In the genomic region with DNA sequence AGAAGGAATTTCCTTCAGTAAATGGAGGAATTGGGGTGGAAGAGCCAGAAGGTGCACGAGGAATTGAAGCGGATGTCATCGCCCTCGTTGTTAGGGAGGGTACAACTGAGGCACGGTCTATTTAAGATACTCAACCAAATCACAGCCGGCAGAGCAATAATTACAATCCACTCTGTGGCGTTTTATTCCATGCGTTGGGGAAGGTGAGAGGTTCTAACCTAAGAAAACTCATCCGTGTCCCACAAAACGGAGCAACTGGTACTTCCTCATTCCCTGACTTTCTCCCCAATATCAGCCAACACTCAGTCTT, we compare ENCODE assay signal across 8 cellular contexts. TPM values are rescaled to one million over a fixed set of nuclear protein-coding genes. Genes with fewer than 3 reads are reported as not detected.
DNase-seq lines count a peak whose midpoint lies in the region; ATAC-seq and TF ChIP-seq lines count a peak whose summit lies in the region.

No MANE protein-coding gene starts in this region.

- H3K27me3 Mint-ChIP-seq in activated CD4-positive, alpha-beta T cell treated with anti-CD3 and anti-CD28 coated beads, Interleukin-2, amount 10 ng/mL, durations not matched to agents 24 days and 14 days, result peaks cover 44% of the 10 kb centered on the region

- H3K9me3 Mint-ChIP-seq in activated CD4-positive, alpha-beta T cell treated with anti-CD3 and anti-CD28 coated beads, Interleukin-2, amount 10 ng/mL, durations not matched to agents 24 days and 14 days, result no peaks in the 10 kb centered on the region

- H3K4me1 ChIP-seq in adipocyte (ENCODE audit: control insufficient read depth, insufficient read depth, low read length) (peaks cover 21% of the 10 kb centered on the region), left lung (peaks cover 10 to 30% of the 10 kb centered on the region in 2 donors), thoracic aorta (ENCODE audit: control insufficient read depth in 1 of 2, low read depth in 2 of 2) (peaks cover 3 to 21% of the 10 kb centered on the region in 2 donors)

- intact Hi-C loops in activated CD4-positive, alpha-beta T cell treated with anti-CD3 and anti-CD28 coated beads, Interleukin-2, amount 10 ng/mL, durations not matched to agents 24 days and 14 days (cut with micrococcal nuclease), result loop anchor here (1.0 to 10.0 kb wide), 11 partner anchors 116 to 1109 kb away; partner anchors contain the start of genes DTD1, KAT14, MGME1 and PET117
- intact Hi-C loops in left lung (cut with DNase I), result loop anchor here in 1 of 2 donors (10.0 kb wide), 1 partner anchor 142 kb away; no protein-coding TSS in a partner anchor

- peaks cover 18% of the 10 kb centered on the region for H3K36me3 ChIP-seq in adipocyte (ENCODE audit: control insufficient read depth, insufficient read depth, low read length, severe bottlenecking)
- peaks cover 0 to 13% of the 10 kb centered on the region in 2 donors for H3K36me3 ChIP-seq in left lung
- H3K36me3 ChIP-seq in thoracic aorta, result no peaks in the 10 kb centered on the region

- peaks cover 19% of the 10 kb centered on the region for H3K4me1 Mint-ChIP-seq in activated CD4-positive, alpha-beta T cell treated with anti-CD3 and anti-CD28 coated beads, Interleukin-2, amount 10 ng/mL, durations not matched to agents 24 days and 14 days

- TF ChIP-seq CTCF in left lung (IDR thresholded peaks at IDR 0.05) (no peak), thoracic aorta (IDR thresholded peaks at IDR 0.05) (no peak)

- H3K27ac Mint-ChIP-seq in activated CD4-positive, alpha-beta T cell treated with anti-CD3 and anti-CD28 coated beads, Interleukin-2, amount 10 ng/mL, durations not matched to agents 24 days and 14 days, result peak overlapping the region; percentile 74

- peaks cover 13% of the 10 kb centered on the region for H3K9me3 ChIP-seq in adipocyte (ENCODE audit: control insufficient read depth, low read length)
- no peaks in the 10 kb centered on the region for H3K9me3 ChIP-seq in left lung
- H3K9me3 ChIP-seq in thoracic aorta, result no peaks in the 10 kb centered on the region

- H3K36me3 Mint-ChIP-seq in activated CD4-positive, alpha-beta T cell treated with anti-CD3 and anti-CD28 coated beads, Interleukin-2, amount 10 ng/mL, durations not matched to agents 24 days and 14 days (ENCODE audit: low read depth), result peaks cover 9% of the 10 kb centered on the region

- H3K27me3 ChIP-seq in adipocyte (replicated peaks; ENCODE audit: control insufficient read depth, insufficient read depth, low read length), result peaks cover 30% of the 10 kb centered on the region
- no peaks in the 10 kb centered on the region for H3K27me3 ChIP-seq in left lung
- no peaks in the 10 kb centered on the region for H3K27me3 ChIP-seq in thoracic aorta (replicated peaks; ENCODE audit: insufficient read depth)

- H3K9ac ChIP-seq in adipocyte (ENCODE audit: low read length), result peak overlapping the region; percentile 87

- peak overlapping the region; percentile 90 for H3K4me3 Mint-ChIP-seq in activated CD4-positive, alpha-beta T cell treated with anti-CD3 and anti-CD28 coated beads, Interleukin-2, amount 10 ng/mL, durations not matched to agents 24 days and 14 days

- ATAC-seq in left lung (no peak), thoracic aorta (ENCODE audit: insufficient number of reproducible peaks, low FRiP score, low read depth) (no peak), HG03432 (IDR thresholded peaks at IDR 0.05; ENCODE audit: unreplicated experiment) (no peak)

- H3K27ac ChIP-seq in left lung, result peak overlapping the region; percentile 60 to 97
- peak overlapping the region in 1 of 2 donors; percentile 61 for H3K27ac ChIP-seq in thoracic aorta

- peak overlapping the region; percentile 84 for H3K4me3 ChIP-seq in adipocyte (ENCODE audit: low read length)
- peak overlapping the region in 1 of 2 donors; percentile 73 for H3K4me3 ChIP-seq in left lung
- H3K4me3 ChIP-seq in thoracic aorta, result peak overlapping the region; percentile 77

- no peak for DNase-seq in activated CD4-positive, alpha-beta T cell treated with anti-CD3 and anti-CD28 coated beads, Interleukin-2, amount 10 ng/mL, durations not matched to agents 24 days and 14 days
- DNase-seq in activated CD4-positive, alpha-beta T cell treated with anti-CD3 and anti-CD28 coated beads for 4 hours, result no peak
- no peak for DNase-seq in adipocyte (ENCODE audit: low read depth)
- DNase-seq in left lung, result no peak
- no peak for DNase-seq in thoracic aorta (ENCODE audit: low spot score)
- no peak for DNase-seq in medulla oblongata (ENCODE audit: extremely low spot score)
- no peak for DNase-seq in HUDEP-2 (lab: John Stamatoyannopoulos, UW; ENCODE audit: unreplicated experiment in 76 of 76)

RNA-seq across cellular contexts. Expression of gene RRBP1, which starts 0.8 kb away (rescaled TPM):
- total RNA-seq in activated CD4-positive, alpha-beta T cell treated with anti-CD3 and anti-CD28 coated beads, Interleukin-2, amount 10 ng/mL, durations not matched to agents 24 days and 14 days, result 47.5 and 49.9 TPM in 2 replicates
- total RNA-seq in left lung, result 100 to 1,000 TPM; 201 to 263 TPM
- total RNA-seq in thoracic aorta, result 100 to 1,000 TPM; 113 to 163 TPM

RNA-seq across cellular contexts. Expression of gene BANF2, which starts 16.9 kb away (rescaled TPM):
- total RNA-seq in activated CD4-positive, alpha-beta T cell treated with anti-CD3 and anti-CD28 coated beads, Interleukin-2, amount 10 ng/mL, durations not matched to agents 24 days and 14 days, result not detected in 2 replicates
- total RNA-seq in left lung, result not detected
- total RNA-seq in thoracic aorta, result not detected
